ENCODE assay signal across 12 cellular contexts in genomic region chr16:85746431-85747227, GRCh38. TPM values are rescaled to one million over a fixed set of nuclear protein-coding genes. Genes with fewer than 3 reads are reported as not detected.
A peak's percentile ranks its signal among the peaks of the same experiment; 100 is the strongest.
DNase-seq lines count a peak whose midpoint lies in the region; ATAC-seq, FAIRE-seq and TF ChIP-seq lines count a peak whose summit lies in the region.
"Had no signal": no experiment of that assay in that cellular context is flagged by ENCODE, and none has a peak within 500 bp of the region (broad histone marks: within the 10 kb centered on the region; RNA-seq: fewer than 3 reads in every experiment).

No MANE protein-coding gene starts in this region.

- no peak for TF ChIP-seq EP300 in A549 (IDR thresholded peaks at IDR 0.05)

- no peaks in the 10 kb centered on the region for H3K27me3 ChIP-seq in GM23248 (replicated peaks; ENCODE audit: insufficient read depth)
- H3K27me3 ChIP-seq in foreskin keratinocyte: no peaks in the 10 kb centered on the region
- H3K27me3 ChIP-seq in prostate gland (replicated peaks; ENCODE audit: insufficient read depth): no peaks in the 10 kb centered on the region
- H3K27me3 ChIP-seq: vagina had no signal

- CTCF ChIA-PET in A549 (lab: Yijun Ruan, JAX) (interaction anchor here (2.2 to 6.8 kb wide), 2 partner anchors 10 to 29 kb away, joined by 8 to 41 read pairs; no protein-coding TSS in a partner anchor), RWPE1 (lab: Yijun Ruan, JAX) (interaction anchor here (0.6 to 1.3 kb wide), 3 partner anchors 13 to 207 kb away, joined by 3 to 4 read pairs (median 4); no protein-coding TSS in a partner anchor)
- CTCF ChIA-PET in activated CD8-positive, alpha-beta memory T cell treated with anti-CD3 and anti-CD28 coated beads, Interleukin-2, amount 10 ng/mL, durations not matched to agents 7 days and 5 days (lab: Charles Lee): interaction anchor here (1.1 to 2.1 kb wide), 3 partner anchors 9 to 326 kb away, joined by 3 to 5 read pairs (median 5); no protein-coding TSS in a partner anchor

- no peaks in the 10 kb centered on the region for H3K36me3 Mint-ChIP-seq in activated CD8-positive, alpha-beta memory T cell treated with anti-CD3 and anti-CD28 coated beads, Interleukin-2, amount 10 ng/mL, durations not matched to agents 7 days and 5 days

- no peak for TF ChIP-seq POLR2A in A549 (IDR thresholded peaks at IDR 0.05; ENCODE audit: low read length)
- TF ChIP-seq POLR2A in prostate gland (IDR thresholded peaks at IDR 0.05): no peak

- no peak overlapping the region for H3K27ac Mint-ChIP-seq in activated CD8-positive, alpha-beta memory T cell treated with anti-CD3 and anti-CD28 coated beads, Interleukin-2, amount 10 ng/mL, durations not matched to agents 7 days and 5 days
- H3K27ac Mint-ChIP-seq: nephron progenitor cell had no signal

- H3K9me2 ChIP-seq in GM23248 (ENCODE audit: insufficient read depth): no peaks in the 10 kb centered on the region

- H3K79me2 ChIP-seq in GM23248 (ENCODE audit: insufficient read depth): no peaks in the 10 kb centered on the region

- no peak overlapping the region for H2AFZ ChIP-seq in GM23248

- H3K9me3 Mint-ChIP-seq in activated CD8-positive, alpha-beta memory T cell treated with anti-CD3 and anti-CD28 coated beads, Interleukin-2, amount 10 ng/mL, durations not matched to agents 7 days and 5 days (ENCODE audit: low read depth): no peaks in the 10 kb centered on the region
- H3K9me3 Mint-ChIP-seq: nephron progenitor cell had no signal

- H3K9ac ChIP-seq in GM23248: no peak overlapping the region

- H3K4me3 Mint-ChIP-seq in activated CD8-positive, alpha-beta memory T cell treated with anti-CD3 and anti-CD28 coated beads, Interleukin-2, amount 10 ng/mL, durations not matched to agents 7 days and 5 days: no peak overlapping the region
- H3K4me3 Mint-ChIP-seq: nephron progenitor cell had no signal

- POLR2A ChIA-PET in A549 (lab: Yijun Ruan, JAX): interaction anchor here (0.6 kb wide), 1 partner anchor 135 kb away, joined by 3 read pairs; no protein-coding TSS in a partner anchor
- POLR2A ChIA-PET in RWPE1 (lab: Yijun Ruan, JAX; ENCODE audit: low non-redundant PET): interaction anchor here (1.0 kb wide), 1 partner anchor 48 kb away, joined by 5 read pairs; no protein-coding TSS in a partner anchor

- WGBS in A549 (ENCODE audit: missing lambda C conversion rate): 41% methylated on average over 13 of the region's 14 CpGs
- WGBS in GM23248 (ENCODE audit: low coverage in 1 of 2, low lambda C conversion rate in 2 of 2, missing lambda C conversion rate in 2 of 2), 2 experiments: 85 to 86% methylated on average over 14 of the region's 14 CpGs
- 82% methylated on average over 14 of the region's 14 CpGs for WGBS in prostate gland

- DNase-seq in A549 (ENCODE audit: low read depth in 1 of 2, low spot score in 1 of 2) (peak; percentile 51 to 59), GM23248 (peak; percentile 80), RWPE1 (ENCODE audit: low spot score) (peak; percentile 92), foreskin keratinocyte (peak; percentile 74 to 88), NCI-H1092 treated with DMSO at 0.1 percent for 48 hours (lab: John Stamatoyannopoulos, UW) (no peak), prostate gland (ENCODE audit: low spot score) (no peak)
- no peak for DNase-seq in activated CD8-positive, alpha-beta memory T cell treated with anti-CD3 and anti-CD28 coated beads, Interleukin-2, amount 10 ng/mL, durations not matched to agents 7 days and 5 days
- DNase-seq: hypothalamus, NCI-H524, nephron progenitor cell had no signal

- H3K36me3 ChIP-seq in GM23248 (ENCODE audit: low read depth) (no peaks in the 10 kb centered on the region), prostate gland (no peaks in the 10 kb centered on the region)
- H3K36me3 ChIP-seq: vagina had no signal

- in situ Hi-C loops in GM23248 (cut with MboI): no loop called here

- no peaks in the 10 kb centered on the region for H3F3A ChIP-seq in GM23248 (ENCODE audit: insufficient read depth)

- H3K4me1 ChIP-seq in A549: peaks cover 31% of the 10 kb centered on the region
- H3K4me1 ChIP-seq in GM23248 (ENCODE audit: insufficient read depth): peaks cover 12% of the 10 kb centered on the region
- peaks cover 36% of the 10 kb centered on the region for H3K4me1 ChIP-seq in foreskin keratinocyte
- H3K4me1 ChIP-seq in prostate gland (replicated peaks): peaks cover 10% of the 10 kb centered on the region

- no peak for TF ChIP-seq RAD21 in A549 (conservative IDR thresholded peaks at IDR 0.05 in 1 of 2, IDR thresholded peaks at IDR 0.05 in 1 of 2)

- peak overlapping the region; percentile 67 for H3K4me2 ChIP-seq in A549
- H3K4me2 ChIP-seq in GM23248 (ENCODE audit: unreplicated experiment): no peak overlapping the region

- H4K20me1 ChIP-seq in GM23248 (ENCODE audit: insufficient read depth): no peaks in the 10 kb centered on the region

- TF ChIP-seq CTCF in A549 (IDR thresholded peaks at IDR 0.05): no peak
- TF ChIP-seq CTCF in RWPE1 (conservative IDR thresholded peaks at IDR 0.05; ENCODE audit: low read depth): no peak
- TF ChIP-seq CTCF in foreskin keratinocyte (conservative IDR thresholded peaks at IDR 0.05): no peak
- TF ChIP-seq CTCF in prostate gland (IDR thresholded peaks at IDR 0.05): no peak

- H3K4me3 ChIP-seq in A549: no peak overlapping the region
- no peak overlapping the region for H3K4me3 ChIP-seq in GM23248
- no peak overlapping the region for H3K4me3 ChIP-seq in prostate gland
- H3K4me3 ChIP-seq: vagina had no signal

- H3K9me3 ChIP-seq in A549 (no peaks in the 10 kb centered on the region), GM23248 (ENCODE audit: low read depth) (no peaks in the 10 kb centered on the region), prostate gland (no peaks in the 10 kb centered on the region)
- H3K9me3 ChIP-seq: vagina had no signal

- FAIRE-seq in A549 (lab: Jason Lieb, UNC): no peak

- peak; percentile 40 to 48; a peak in 4 of 6 replicates for ATAC-seq in A549
- ATAC-seq in foreskin keratinocyte: peak; percentile 80
- no peak for ATAC-seq in activated CD8-positive, alpha-beta memory T cell treated with anti-CD3 and anti-CD28 coated beads, Interleukin-2, amount 10 ng/mL, durations not matched to agents 7 days and 5 days
- no peak for ATAC-seq in GM21515 (IDR thresholded peaks at IDR 0.05; ENCODE audit: unreplicated experiment)

- peak overlapping the region; percentile 21 to 81 for H3K27ac ChIP-seq in A549
- H3K27ac ChIP-seq in GM23248: no peak overlapping the region
- peak overlapping the region; percentile 99 for H3K27ac ChIP-seq in RWPE1
- peak overlapping the region; percentile 38 for H3K27ac ChIP-seq in foreskin keratinocyte
- H3K27ac ChIP-seq in prostate gland: no peak overlapping the region
- H3K27ac ChIP-seq: vagina had no signal

- peaks cover 43% of the 10 kb centered on the region for H3K27me3 Mint-ChIP-seq in activated CD8-positive, alpha-beta memory T cell treated with anti-CD3 and anti-CD28 coated beads, Interleukin-2, amount 10 ng/mL, durations not matched to agents 7 days and 5 days

- peaks cover 16% of the 10 kb centered on the region for H3K4me1 Mint-ChIP-seq in activated CD8-positive, alpha-beta memory T cell treated with anti-CD3 and anti-CD28 coated beads, Interleukin-2, amount 10 ng/mL, durations not matched to agents 7 days and 5 days

- intact Hi-C loops in prostate gland (cut with DNase I): no loop called here

RNA-seq across cellular contexts. Expression of gene C16orf74, which starts 4.3 kb away (rescaled TPM):
- polyA plus RNA-seq in A549 (2011; rRNA removed): 3.3 and 3.8 TPM in 2 replicates
- 19.7 and 21.8 TPM in 2 replicates for polyA plus RNA-seq in A549 (2012; cell fraction: cytosol; rRNA removed)
- polyA plus RNA-seq in A549 (2012; cell fraction: nucleus; rRNA removed): 19.8 and 21.2 TPM in 2 replicates
- 8.0 to 9.3 TPM (median 9.1 TPM) in 3 replicates for polyA plus RNA-seq in A549 (2017; fragmentation: RNase III; extraction: RNeasy Plus Mini Kit Qiagen cat#74134 plus additional on column Dnase treatment)
- 1.1 and 2.3 TPM in 2 replicates for polyA minus RNA-seq in A549 (2011; rRNA and poly(A)+ RNA removed)
- total RNA-seq in GM23248 (2014; rRNA removed; shearing (Covaris generic)): 3.8 and 13.2 TPM in 2 replicates
- 6.5 and 7.0 TPM in 2 replicates for polyA plus RNA-seq in GM23248 (2016; fragmentation: Nextera tagmentation; extraction: Ambion mirVana)
- total RNA-seq in foreskin keratinocyte: 91.8 and 94.7 TPM in 2 replicates
- 145 and 164 TPM in 2 replicates for polyA plus RNA-seq in foreskin keratinocyte
- 10 to 100 TPM; 17.4 to 19.3 TPM for total RNA-seq in prostate gland
- under 1 TPM; 0.23 to 0.41 TPM for total RNA-seq in activated CD8-positive, alpha-beta memory T cell treated with anti-CD3 and anti-CD28 coated beads, Interleukin-2, amount 10 ng/mL, durations not matched to agents 7 days and 5 days

RNA-seq across cellular contexts. Expression of gene EMC8, which starts 52.7 kb away (rescaled TPM):
- 43.0 and 47.3 TPM in 2 replicates for polyA plus RNA-seq in A549 (2011; rRNA removed)
- polyA plus RNA-seq in A549 (2012; cell fraction: cytosol; rRNA removed): 83.5 and 95.6 TPM in 2 replicates
- 74.5 and 79.6 TPM in 2 replicates for polyA plus RNA-seq in A549 (2012; cell fraction: nucleus; rRNA removed)
- polyA plus RNA-seq in A549 (2017; fragmentation: RNase III; extraction: RNeasy Plus Mini Kit Qiagen cat#74134 plus additional on column Dnase treatment): 53.0 to 59.0 TPM (median 53.2 TPM) in 3 replicates
- 58.0 and 75.9 TPM in 2 replicates for polyA minus RNA-seq in A549 (2011; rRNA and poly(A)+ RNA removed)
- 35.2 and 44.1 TPM in 2 replicates for total RNA-seq in GM23248 (2014; rRNA removed; shearing (Covaris generic))
- polyA plus RNA-seq in GM23248 (2016; fragmentation: Nextera tagmentation; extraction: Ambion mirVana): 39.4 and 41.7 TPM in 2 replicates
- 41.7 and 42.9 TPM in 2 replicates for total RNA-seq in foreskin keratinocyte
- 45.3 and 46.4 TPM in 2 replicates for polyA plus RNA-seq in foreskin keratinocyte
- total RNA-seq in prostate gland: 10 to 100 TPM; 30.2 to 38.8 TPM
- 10 to 100 TPM; 32.2 to 33.9 TPM for total RNA-seq in activated CD8-positive, alpha-beta memory T cell treated with anti-CD3 and anti-CD28 coated beads, Interleukin-2, amount 10 ng/mL, durations not matched to agents 7 days and 5 days

RNA-seq across cellular contexts. Expression of gene COX4I1, which starts 52.9 kb away (rescaled TPM):
- polyA plus RNA-seq in A549 (2011; rRNA removed) (854 and 929 TPM in 2 replicates), A549 (2017; fragmentation: RNase III; extraction: RNeasy Plus Mini Kit Qiagen cat#74134 plus additional on column Dnase treatment) (767 to 790 TPM (median 783 TPM) in 3 replicates), GM23248 (2016; fragmentation: Nextera tagmentation; extraction: Ambion mirVana) (564 and 566 TPM in 2 replicates), foreskin keratinocyte (864 and 916 TPM in 2 replicates)
- polyA plus RNA-seq in A549 (2012; cell fraction: cytosol; rRNA removed): 1,454 and 1,868 TPM in 2 replicates
- 788 and 816 TPM in 2 replicates for polyA plus RNA-seq in A549 (2012; cell fraction: nucleus; rRNA removed)
- polyA minus RNA-seq in A549 (2011; rRNA and poly(A)+ RNA removed): 305 and 406 TPM in 2 replicates
- 310 and 390 TPM in 2 replicates for total RNA-seq in GM23248 (2014; rRNA removed; shearing (Covaris generic))
- total RNA-seq in foreskin keratinocyte (545 and 564 TPM in 2 replicates), prostate gland (100 to 1,000 TPM; 345 to 562 TPM)
- 100 to 1,000 TPM; 422 to 473 TPM for total RNA-seq in activated CD8-positive, alpha-beta memory T cell treated with anti-CD3 and anti-CD28 coated beads, Interleukin-2, amount 10 ng/mL, durations not matched to agents 7 days and 5 days

RNA-seq across cellular contexts. Expression of gene GINS2, which starts 57.9 kb away (rescaled TPM):
- 23.4 and 28.7 TPM in 2 replicates for polyA plus RNA-seq in A549 (2011; rRNA removed)
- polyA plus RNA-seq in A549 (2012; cell fraction: cytosol; rRNA removed): 28.6 and 32.9 TPM in 2 replicates
- 10.9 and 16.4 TPM in 2 replicates for polyA plus RNA-seq in A549 (2012; cell fraction: nucleus; rRNA removed)
- polyA plus RNA-seq in A549 (2017; fragmentation: RNase III; extraction: RNeasy Plus Mini Kit Qiagen cat#74134 plus additional on column Dnase treatment): 25.4 to 27.7 TPM (median 26.8 TPM) in 3 replicates
- 15.0 and 15.7 TPM in 2 replicates for polyA minus RNA-seq in A549 (2011; rRNA and poly(A)+ RNA removed)
- total RNA-seq in GM23248 (2014; rRNA removed; shearing (Covaris generic)): 3.8 and 9.9 TPM in 2 replicates
- polyA plus RNA-seq in GM23248 (2016; fragmentation: Nextera tagmentation; extraction: Ambion mirVana): 6.5 and 8.9 TPM in 2 replicates
- total RNA-seq in foreskin keratinocyte: 27.1 and 28.4 TPM in 2 replicates
- polyA plus RNA-seq in foreskin keratinocyte: 37.7 and 37.8 TPM in 2 replicates
- 1 to 10 TPM; 4.5 to 6.2 TPM for total RNA-seq in prostate gland
- 10 to 100 TPM; 49.3 to 61.7 TPM for total RNA-seq in activated CD8-positive, alpha-beta memory T cell treated with anti-CD3 and anti-CD28 coated beads, Interleukin-2, amount 10 ng/mL, durations not matched to agents 7 days and 5 days

Comparison
In these comparisons a context has a peak if more than half of its experiments do, and no peak if none do; other contexts are left out.
1. ATAC-seq: peak in A549 (2 of 2) and foreskin keratinocyte (single experiment); none in activated CD8-positive, alpha-beta memory T cell treated with anti-CD3 and anti-CD28 coated beads, Interleukin-2, amount 10 ng/mL, durations not matched to agents 7 days and 5 days (single experiment) and GM21515 (single experiment).
2. DNase-seq: peak in A549 (2 of 2), GM23248 (single experiment), RWPE1 (single experiment) and foreskin keratinocyte (2 of 2); none in NCI-H1092 treated with DMSO at 0.1 percent for 48 hours (single experiment), prostate gland (single experiment) and activated CD8-positive, alpha-beta memory T cell treated with anti-CD3 and anti-CD28 coated beads, Interleukin-2, amount 10 ng/mL, durations not matched to agents 7 days and 5 days (single experiment).
3. H3K27ac ChIP-seq: peak in A549 (2 of 2), RWPE1 (single experiment) and foreskin keratinocyte (single experiment); none in GM23248 (single experiment) and prostate gland (0 of 2).